In the genomic region with DNA sequence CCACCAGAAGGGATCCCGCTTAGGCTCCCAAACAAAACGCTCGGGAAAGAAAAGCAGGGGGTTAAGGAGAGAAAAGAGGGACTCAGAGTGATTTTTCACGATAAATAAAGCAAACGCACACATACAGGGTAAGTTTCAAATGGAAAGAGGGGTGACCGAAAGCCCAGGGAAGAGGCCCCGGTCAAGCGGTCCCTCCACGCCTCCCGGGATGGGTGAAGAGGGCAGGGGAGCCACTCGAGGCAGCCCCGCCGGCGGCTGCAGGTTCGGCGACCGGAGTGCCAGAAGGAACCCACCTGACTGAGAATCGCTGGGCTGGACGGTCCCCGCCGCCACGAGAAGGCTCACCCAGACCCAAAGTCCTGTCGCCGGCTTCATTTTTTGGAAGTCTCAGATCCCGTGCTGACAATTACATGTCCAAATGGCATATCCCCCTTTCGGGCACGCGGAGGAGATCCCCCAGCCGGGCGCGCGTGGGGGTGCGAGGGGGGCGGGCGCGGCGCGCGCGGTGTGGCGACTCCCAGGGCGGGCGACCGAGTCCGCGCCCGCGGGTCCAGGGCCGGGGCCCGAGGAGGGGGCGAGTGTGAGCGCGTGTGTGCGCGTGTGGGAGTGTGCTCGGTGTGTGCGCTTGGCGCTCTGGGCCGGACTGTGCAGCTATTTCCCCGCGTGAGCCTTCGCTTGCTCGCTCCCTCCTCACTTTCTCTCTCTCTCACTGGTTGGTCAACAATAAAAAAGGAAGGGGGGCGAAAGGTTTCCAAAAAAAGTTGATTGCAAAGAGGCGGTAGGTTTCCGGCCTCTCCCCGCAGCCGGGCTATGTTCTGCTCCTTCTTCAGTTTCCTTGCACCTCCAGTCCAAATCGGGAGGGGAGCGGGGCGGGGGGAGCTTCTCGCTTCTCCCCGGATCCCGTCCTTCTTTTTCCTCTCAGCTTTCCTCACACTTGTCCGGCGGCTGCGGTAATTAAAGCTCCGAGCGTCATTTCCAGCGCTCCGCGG, we compare ENCODE assay signal across 8 cellular contexts. TPM values are rescaled to one million over a fixed set of nuclear protein-coding genes. Genes with fewer than 3 reads are reported as not detected.
A peak's percentile ranks its signal among the peaks of the same experiment; 100 is the strongest.
DNase-seq lines count a peak whose midpoint lies in the region; ATAC-seq, FAIRE-seq and TF ChIP-seq lines count a peak whose summit lies in the region.

ERBB4 (minus strand) TSS at position 647 of the 989 bp plus-strand sequence; CDS start at position 375, 272 bp downstream.

- H3K4me3 ChIP-seq in endocrine pancreas (ENCODE audit: control insufficient read depth, insufficient read depth, low read length) (no peak within 1 kb of the TSS), mucosa of descending colon (no peak within 1 kb of the TSS), upper lobe of right lung (peak within 1 kb of the TSS; percentile 50)

- CTCF ChIA-PET in GM10248 (lab: Yijun Ruan, JAX): no interaction called here

- H3K4me1 ChIP-seq in endocrine pancreas (ENCODE audit: control insufficient read depth, insufficient read depth, low read length) (no peaks in the 10 kb centered on the region), mucosa of descending colon (ENCODE audit: low read depth) (peaks cover 17% of the 10 kb centered on the region), upper lobe of right lung (peaks cover 10% of the 10 kb centered on the region)

- no peak for FAIRE-seq in GM12891 (lab: Jason Lieb, UNC)

- TF ChIP-seq CTCF in GM10248 (IDR thresholded peaks at IDR 0.05; ENCODE audit: control extremely low read depth, extremely low read depth, low read depth, missing control alignments) (no peak), mucosa of descending colon (IDR thresholded peaks at IDR 0.05) (no peak), upper lobe of right lung (IDR thresholded peaks at IDR 0.05) (no peak)

- DNase-seq in GM10248 (ENCODE audit: extremely low spot score) (peak; percentile 10), NCI-H446 treated with DMSO at 0.1 percent for 48 hours (lab: John Stamatoyannopoulos, UW) (peak; percentile 66), mucosa of descending colon (peak in 2 of 3 donors; percentile 19 to 37), upper lobe of right lung (peak; percentile 80), OCI-M1 (lab: John Stamatoyannopoulos, UW) (no peak), KG1 (lab: John Stamatoyannopoulos, UW) (no peak), GM12891 (ENCODE audit: insufficient read length, low spot score) (no peak)

- no peaks in the 10 kb centered on the region for H3K9me3 ChIP-seq in endocrine pancreas (ENCODE audit: control insufficient read depth, low read length)
- H3K9me3 ChIP-seq in mucosa of descending colon: no peaks in the 10 kb centered on the region
- H3K9me3 ChIP-seq in upper lobe of right lung: no peaks in the 10 kb centered on the region

- intact Hi-C loops in mucosa of descending colon (cut with DNase I, micrococcal nuclease): no loop called here
- intact Hi-C loops in upper lobe of right lung (cut with DNase I): no loop called here

- no peak within 1 kb of the TSS for H3K27ac ChIP-seq in upper lobe of right lung

- peaks cover 24% of the 10 kb centered on the region for H3K27me3 ChIP-seq in endocrine pancreas (ENCODE audit: control insufficient read depth, insufficient read depth, low read length)
- peaks cover 53% of the 10 kb centered on the region for H3K27me3 ChIP-seq in upper lobe of right lung

- TF ChIP-seq POLR2A in GM12891 (IDR thresholded peaks at IDR 0.05; ENCODE audit: low read depth, low read length): no peak

- H3K9ac ChIP-seq in endocrine pancreas (ENCODE audit: control insufficient read depth, insufficient read depth, low read length): peak within 1 kb of the TSS; percentile 32

- POLR2A ChIA-PET in GM10248 (lab: Yijun Ruan, JAX): no interaction called here

- H3K36me3 ChIP-seq in endocrine pancreas (ENCODE audit: control insufficient read depth, insufficient read depth, low read length) (no peaks in the 10 kb centered on the region), mucosa of descending colon (ENCODE audit: low read depth) (no peaks in the 10 kb centered on the region), upper lobe of right lung (no peaks in the 10 kb centered on the region)

- ATAC-seq in mucosa of descending colon (peak; percentile 37), upper lobe of right lung (peak; percentile 65)

TF ChIP-seq in GM12891, 5 proteins besides CTCF, POLR2A, EP300 and RAD21:
- TF ChIP-seq POU2F2 (IDR thresholded peaks at IDR 0.05; ENCODE audit: low read depth, low read length) (no peak), SPI1 (IDR thresholded peaks at IDR 0.05; ENCODE audit: low read depth, low read length) (no peak), PAX5 (IDR thresholded peaks at IDR 0.05; ENCODE audit: insufficient read depth, low read length, severe bottlenecking) (no peak), POLR2AphosphoS5 (IDR thresholded peaks at IDR 0.05; ENCODE audit: low read depth, low read length) (no peak)

RNA-seq across cellular contexts. Expression of gene ERBB4, which starts in this region (rescaled TPM):
- total RNA-seq in mucosa of descending colon (under 1 TPM in 2 of 3 donors, not detected in 1; 0.05 to 0.25 TPM), upper lobe of right lung (22.6 TPM)
- 0.01 TPM for polyA plus RNA-seq in GM12891 (2012; ENCODE audit: low read depth, missing spikeins)

Comparison
In these comparisons a context has a peak if more than half of its experiments do, and no peak if none do; other contexts are left out.
1. RNA of gene ERBB4 (total RNA-seq): 22.6 TPM in upper lobe of right lung (single experiment); 0.05 to 0.25 TPM in mucosa of descending colon; every median in the first group is over 10 times any median in the second.
2. Peak in DNase-seq and ATAC-seq in mucosa of descending colon; RNA of the gene not detected or under 1 TPM.
3. DNase-seq: peak in GM10248 (single experiment), NCI-H446 treated with DMSO at 0.1 percent for 48 hours (single experiment) and upper lobe of right lung (single experiment); none in OCI-M1 (single experiment), KG1 (single experiment) and GM12891 (single experiment).